Comparison of ENCODE assay signal across 8 cellular contexts in the genomic region with DNA sequence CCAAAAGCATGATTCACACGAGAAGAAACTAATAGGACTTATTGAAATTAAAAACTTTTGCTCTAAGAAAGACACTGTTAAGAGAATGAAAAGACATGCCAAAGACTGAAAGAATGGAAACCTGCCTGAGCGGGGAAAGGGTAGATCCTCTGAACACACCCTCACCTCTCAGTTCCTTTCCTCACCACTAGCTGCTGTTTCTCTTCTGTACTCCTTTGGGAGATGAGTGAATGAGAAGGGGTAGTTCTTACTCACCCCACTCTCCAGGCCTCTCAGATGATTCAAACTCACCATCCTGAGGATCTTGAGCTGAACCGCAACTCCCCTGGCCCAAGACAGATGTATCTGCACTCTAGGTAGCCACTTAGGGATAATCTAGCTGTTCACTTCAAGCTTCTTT. TPM values are rescaled to one million over a fixed set of nuclear protein-coding genes. Genes with fewer than 3 reads are reported as not detected.
DNase-seq lines count a peak whose midpoint lies in the region; ATAC-seq and TF ChIP-seq lines count a peak whose summit lies in the region.
"Had no signal": no experiment of that assay in that cellular context is flagged by ENCODE, and none has a peak within 500 bp of the region (broad histone marks: within the 10 kb centered on the region; RNA-seq: fewer than 3 reads in every experiment).

No MANE protein-coding gene starts in this region.

- H3F3A ChIP-seq in neural progenitor cell (ENCODE audit: low read depth) = no peaks in the 10 kb centered on the region

- intact Hi-C loops in sigmoid colon (cut with DNase I) = loop anchor here (5.0 to 10.0 kb wide), 3 partner anchors 65 to 375 kb away; partner anchors contain the start of gene NDUFA5

- H3K36me3 Mint-ChIP-seq in neural progenitor cell (peaks cover 3% of the 10 kb centered on the region), osteocyte (ENCODE audit: unreplicated experiment) (no peaks in the 10 kb centered on the region)

- H3K27me3 Mint-ChIP-seq in neural progenitor cell (ENCODE audit: insufficient read depth, low read depth) (no peaks in the 10 kb centered on the region), osteocyte (ENCODE audit: unreplicated experiment) (peaks cover 21% of the 10 kb centered on the region)

- H3K9me3 Mint-ChIP-seq in neural progenitor cell (no peaks in the 10 kb centered on the region), osteocyte (ENCODE audit: unreplicated experiment) (peaks cover 3% of the 10 kb centered on the region)
- H3K9me3 Mint-ChIP-seq: effector memory CD8-positive, alpha-beta T cell had no signal

- H3K36me3 ChIP-seq in neural progenitor cell (no peaks in the 10 kb centered on the region), sigmoid colon (no peaks in the 10 kb centered on the region)

- H3K9me3 ChIP-seq in neural progenitor cell (ENCODE audit: low read depth) = no peaks in the 10 kb centered on the region
- no peaks in the 10 kb centered on the region for H3K9me3 ChIP-seq in sigmoid colon

- no peaks in the 10 kb centered on the region for H4K20me1 ChIP-seq in neural progenitor cell (ENCODE audit: low read depth)

- H3K4me3 Mint-ChIP-seq in neural progenitor cell (no peak overlapping the region), osteocyte (ENCODE audit: unreplicated experiment) (no peak overlapping the region)
- H3K4me3 Mint-ChIP-seq: effector memory CD8-positive, alpha-beta T cell had no signal

- 63 to 83% methylated on average over 3 of the region's 3 CpGs for WGBS in sigmoid colon, 2 donors

- H3K4me1 ChIP-seq in neural progenitor cell (peaks cover under 1% of the 10 kb centered on the region), sigmoid colon (no peaks in the 10 kb centered on the region)

- no peak for TF ChIP-seq POLR2A in sigmoid colon (IDR thresholded peaks at IDR 0.05)

- H3K27ac ChIP-seq in neural progenitor cell (no peak overlapping the region), sigmoid colon (no peak overlapping the region)

- no peak for TF ChIP-seq EP300 in sigmoid colon (IDR thresholded peaks at IDR 0.05)

- H3K4me3 ChIP-seq in neural progenitor cell (no peak overlapping the region), sigmoid colon (no peak overlapping the region)

- H3K27ac Mint-ChIP-seq in neural progenitor cell (no peak overlapping the region), osteocyte (ENCODE audit: unreplicated experiment) (no peak overlapping the region)
- H3K27ac Mint-ChIP-seq: effector memory CD8-positive, alpha-beta T cell had no signal

- H3K4me2 ChIP-seq in neural progenitor cell = no peak overlapping the region

- H3K4me1 Mint-ChIP-seq in neural progenitor cell = no peaks in the 10 kb centered on the region
- H3K4me1 Mint-ChIP-seq in osteocyte (ENCODE audit: unreplicated experiment) = no peaks in the 10 kb centered on the region

- no peak overlapping the region for H3K9ac ChIP-seq in neural progenitor cell

- H3K79me2 ChIP-seq in neural progenitor cell (ENCODE audit: low read depth) = no peaks in the 10 kb centered on the region

- TF ChIP-seq CTCF in neural progenitor cell (IDR thresholded peaks at IDR 0.05) = peak; percentile 20
- no peak for TF ChIP-seq CTCF in osteocyte (IDR thresholded peaks at IDR 0.05)
- TF ChIP-seq CTCF in sigmoid colon (IDR thresholded peaks at IDR 0.05) = no peak

- H3K27me3 ChIP-seq in neural progenitor cell = no peaks in the 10 kb centered on the region
- no peaks in the 10 kb centered on the region for H3K27me3 ChIP-seq in sigmoid colon

- DNase-seq in NCI-H69 (lab: John Stamatoyannopoulos, UW) = peak; percentile 28
- DNase-seq in neural progenitor cell (ENCODE audit: low spot score) = no peak
- DNase-seq in DMS 273 (lab: John Stamatoyannopoulos, UW; ENCODE audit: unreplicated experiment) = no peak
- no peak for DNase-seq in osteocyte (ENCODE audit: extremely low spot score, unreplicated experiment)
- no peak for DNase-seq in sigmoid colon
- DNase-seq: effector memory CD8-positive, alpha-beta T cell had no signal

- peak; percentile 53 for ATAC-seq in GM19035 (IDR thresholded peaks at IDR 0.05; ENCODE audit: unreplicated experiment)
- ATAC-seq in HG02623 (IDR thresholded peaks at IDR 0.05; ENCODE audit: unreplicated experiment) = peak; percentile 64
- ATAC-seq: effector memory CD8-positive, alpha-beta T cell had no signal

- H2AFZ ChIP-seq in neural progenitor cell (replicated peaks) = no peak overlapping the region

RNA-seq across cellular contexts. Expression of gene IQUB, which starts 41.9 kb away (rescaled TPM):
- total RNA-seq in neural progenitor cell (ENCODE audit: low replicate concordance) (0.58 and 0.84 TPM in 2 replicates), osteocyte (0.26 and 0.32 TPM in 2 replicates), sigmoid colon (under 1 TPM; 0.27 to 0.83 (median 0.69) TPM)
- polyA plus RNA-seq in sigmoid colon = under 1 TPM in 1 of 3 donors, not detected in 2; 0.10 TPM
